Comparison of ENCODE assay signal across 8 cellular contexts in the genomic region with DNA sequence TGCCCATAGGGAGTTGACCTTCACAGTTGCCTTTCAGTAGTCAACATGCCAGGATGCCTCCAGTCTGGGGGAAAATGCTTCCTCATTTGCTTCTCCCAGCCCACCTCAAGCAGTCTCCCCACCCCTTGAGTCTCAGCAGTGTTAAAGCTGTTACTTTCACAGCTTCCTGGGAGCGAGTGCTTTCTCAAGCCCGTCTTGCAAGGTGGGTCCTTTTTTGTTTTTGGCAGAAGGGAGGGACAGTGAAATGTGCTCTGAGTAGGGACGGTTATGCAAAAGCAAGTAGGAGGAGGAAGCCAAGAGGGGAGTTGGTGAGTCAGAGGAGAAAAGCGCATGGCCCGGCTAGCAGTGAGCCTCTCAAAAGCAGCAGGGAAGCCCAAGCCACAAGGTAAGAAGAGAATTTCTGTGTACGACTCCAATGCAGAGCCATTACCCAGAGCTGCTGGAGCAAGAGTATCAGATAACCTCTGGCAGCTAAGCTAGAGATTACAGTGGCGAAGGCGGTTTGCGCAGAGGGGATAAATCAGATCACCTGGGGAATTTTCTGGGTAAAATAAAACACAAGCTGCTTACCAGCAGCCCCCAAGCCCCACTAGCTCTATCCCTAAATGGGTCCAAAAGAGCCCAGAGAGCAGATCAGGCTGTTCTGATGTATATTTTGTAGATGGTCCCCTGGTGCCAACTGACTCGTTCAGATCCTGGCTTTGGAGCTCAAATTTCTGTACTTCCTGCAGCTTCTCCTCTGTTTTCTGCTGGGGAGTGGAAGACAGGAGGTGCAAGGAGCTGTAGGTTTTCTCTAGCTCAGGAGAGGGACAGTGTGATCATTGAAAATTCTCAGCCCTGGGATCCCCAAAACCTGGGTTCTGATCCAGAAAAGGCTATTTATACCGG. TPM values are rescaled to one million over a fixed set of nuclear protein-coding genes. Genes with fewer than 3 reads are reported as not detected.
A peak's percentile ranks its signal among the peaks of the same experiment; 100 is the strongest.
DNase-seq lines count a peak whose midpoint lies in the region; ATAC-seq and TF ChIP-seq lines count a peak whose summit lies in the region.

A gene (plus strand): TSS at position 316 of the 888 bp plus-strand sequence. CDS start 10,252 bp downstream, outside the sequence.

- H3K27me3 ChIP-seq in A673 (replicated peaks; ENCODE audit: insufficient read depth, low read depth, low read length, poor library complexity) (peaks cover 68% of the 10 kb centered on the region), RWPE2 (ENCODE audit: insufficient read depth, poor library complexity, severe bottlenecking) (no peaks in the 10 kb centered on the region), iPS DF 6.9 (ENCODE audit: control insufficient read depth, insufficient read depth, low read length) (no peaks in the 10 kb centered on the region)

- H3K36me3 ChIP-seq in A673 (ENCODE audit: insufficient read depth, low read length, poor library complexity, severe bottlenecking): no peaks in the 10 kb centered on the region
- H3K36me3 ChIP-seq in RWPE2 (ENCODE audit: low read depth): no peaks in the 10 kb centered on the region
- no peaks in the 10 kb centered on the region for H3K36me3 ChIP-seq in iPS DF 6.9 (ENCODE audit: control insufficient read depth, insufficient read depth, low read length)

- H3K9me3 Mint-ChIP-seq in natural killer cell: no peaks in the 10 kb centered on the region

- no peaks in the 10 kb centered on the region for H3K36me3 Mint-ChIP-seq in natural killer cell

- CTCF ChIA-PET in A673 (lab: Charles Lee): no interaction called here

- H3K4me1 Mint-ChIP-seq in natural killer cell: no peaks in the 10 kb centered on the region

- peaks cover 19 to 21% of the 10 kb centered on the region in 2 donors for H3K27me3 Mint-ChIP-seq in natural killer cell (ENCODE audit: low read depth in 2 of 2)

- POLR2A ChIA-PET in A673 (lab: Charles Lee; ENCODE audit: low non-redundant PET): no interaction called here

- no peak within 1 kb of the TSS for H3K4me3 Mint-ChIP-seq in natural killer cell

- H3K4me3 ChIP-seq in A673 (ENCODE audit: low read depth, low read length, poor library complexity, severe bottlenecking): no peak within 1 kb of the TSS
- no peak within 1 kb of the TSS for H3K4me3 ChIP-seq in RWPE2 (ENCODE audit: severe bottlenecking)
- H3K4me3 ChIP-seq in iPS DF 6.9 (ENCODE audit: low read length): peak within 1 kb of the TSS; percentile 4; the same call in 1 of the 2 replicates

- H3K4me1 ChIP-seq in A673 (ENCODE audit: insufficient read depth, low read length, poor library complexity, severe bottlenecking) (no peaks in the 10 kb centered on the region), RWPE2 (ENCODE audit: insufficient read depth, poor library complexity, severe bottlenecking) (peaks cover 12% of the 10 kb centered on the region), iPS DF 6.9 (ENCODE audit: control insufficient read depth, insufficient read depth, low read length) (peaks cover 6% of the 10 kb centered on the region; the same call in 1 of the 2 replicates)

- peak; percentile 40 for ATAC-seq in HG02610 (IDR thresholded peaks at IDR 0.05; ENCODE audit: unreplicated experiment)
- peak; percentile 95 for ATAC-seq in RWPE2 (ENCODE audit: low read depth)
- ATAC-seq in HG02938 (IDR thresholded peaks at IDR 0.05; ENCODE audit: unreplicated experiment): no peak
- ATAC-seq in natural killer cell: no peak

- H3K9me3 ChIP-seq in A673 (ENCODE audit: low read depth, low read length, poor library complexity, severe bottlenecking) (no peaks in the 10 kb centered on the region), RWPE2 (ENCODE audit: severe bottlenecking) (no peaks in the 10 kb centered on the region), iPS DF 6.9 (ENCODE audit: control insufficient read depth, insufficient read depth, low read length) (no peaks in the 10 kb centered on the region)

- H3K27ac ChIP-seq in A673 (ENCODE audit: low read depth, low read length, poor library complexity, severe bottlenecking) (no peak within 1 kb of the TSS), RWPE2 (ENCODE audit: poor library complexity, severe bottlenecking) (no peak within 1 kb of the TSS), iPS DF 6.9 (ENCODE audit: low read length) (peak within 1 kb of the TSS; percentile 32)

- no CpG with 5 or more reads among the region's 11 CpGs for WGBS in iPS DF 6.9 (ENCODE audit: insufficient coverage, insufficient read length)

- intact Hi-C loops in A673 (cut with micrococcal nuclease; ENCODE audit: unreplicated experiment): no loop called here
- intact Hi-C loops in natural killer cell (cut with micrococcal nuclease): no loop called here

- no TSS peak for BruUV-seq in A673 (replicated peaks; lab: Mats Ljungman, UMichigan)

- DNase-seq in A673 (ENCODE audit: low spot score): peak; percentile 30
- DNase-seq in RWPE2 (ENCODE audit: low spot score): no peak
- peak; percentile 76 for DNase-seq in iPS DF 6.9 (ENCODE audit: low read depth, low spot score)
- no peak for DNase-seq in GF-D8 (lab: John Stamatoyannopoulos, UW)
- no peak for DNase-seq in natural killer cell
- DNase-seq in NCI-H2029 (lab: John Stamatoyannopoulos, UW): no peak

- TF ChIP-seq CTCF in A673 (conservative IDR thresholded peaks at IDR 0.05; ENCODE audit: low read depth, low read length) (no peak), RWPE2 (IDR thresholded peaks at IDR 0.05; ENCODE audit: poor library complexity, severe bottlenecking) (no peak), natural killer cell (IDR thresholded peaks at IDR 0.05) (no peak)

- no peak within 1 kb of the TSS for H3K27ac Mint-ChIP-seq in natural killer cell

RNA-seq across cellular contexts. Expression of the gene that starts here (rescaled TPM):
- not detected in 2 replicates for total RNA-seq in A673 (2021)
- total RNA-seq in natural killer cell: not detected

Comparison
In these comparisons a context has a peak if more than half of its experiments do, and no peak if none do; other contexts are left out.
1. Peak in DNase-seq in A673; RNA of the gene not detected or under 1 TPM.
2. ATAC-seq: peak in HG02610 (single experiment) and RWPE2 (single experiment); none in HG02938 (single experiment) and natural killer cell (0 of 3).